Comparison of ENCODE assay signal across 36 cellular contexts in genomic region chr11:15485432-15485831, GRCh38.
"Had no signal": no experiment of that assay in that cellular context is flagged by ENCODE, and none has a peak within 500 bp of the region (broad histone marks: within the 10 kb centered on the region; RNA-seq: fewer than 3 reads in every experiment).

No MANE protein-coding gene starts in this region.

- H3K36me3 ChIP-seq: MG63 had no signal

- H3K9me3 ChIP-seq: MG63 had no signal

- H3K4me3 ChIP-seq: MG63 had no signal

- DNase-seq: Karpas-422, Kasumi-1, MG63, MM.1S, MV-4-11, NCI-H1048, NCI-H1092, NCI-H1092 treated with DMSO at 0.1 percent for 48 hours, NCI-H1105, NCI-H1105 treated with DMSO at 0.1 percent for 48 hours, NCI-H1417, NCI-H1417 treated with DMSO at 0.1 percent for 48 hours, NCI-H1436, NCI-H1436 treated with DMSO at 0.1 percent for 48 hours, NCI-H146, NCI-H1694, NCI-H1694 treated with DMSO at 0.1 percent for 48 hours, NCI-H187, NCI-H187 treated with DMSO at 0.1 percent for 48 hours, NCI-H1930, NCI-H2029, NCI-H2029 treated with DMSO at 0.1 percent for 48 hours, NCI-H2081, NCI-H2081 treated with DMSO at 0.1 percent for 48 hours, NCI-H2107, NCI-H2171, NCI-H2171 treated with DMSO at 0.1 percent for 48 hours, NCI-H2227 treated with DMSO at 0.1 percent for 48 hours, NCI-H226, NCI-H345, NCI-H446, NCI-H446 treated with DMSO at 0.1 percent for 48 hours, NCI-H510A, NCI-H510A treated with DMSO at 0.1 percent for 48 hours, NCI-H524, NCI-H524 treated with DMSO at 0.1 percent for 48 hours had no signal

- H3K27me3 ChIP-seq: MG63 had no signal
